ENCODE assay signal across 29 cellular contexts in genomic region chrX:119999087-119999634, GRCh38. TPM values are rescaled to one million over a fixed set of nuclear protein-coding genes. Genes with fewer than 3 reads are reported as not detected.
DNase-seq lines count a peak whose midpoint lies in the region; ATAC-seq and FAIRE-seq lines count a peak whose summit lies in the region.
"Had no signal": no experiment of that assay in that cellular context is flagged by ENCODE, and none has a peak within 500 bp of the region (broad histone marks: within the 10 kb centered on the region; RNA-seq: fewer than 3 reads in every experiment).

No MANE protein-coding gene starts in this region.

- no peaks in the 10 kb centered on the region for H3K4me1 ChIP-seq in HUES64 (ENCODE audit: insufficient read depth, low read length)
- no peaks in the 10 kb centered on the region for H3K4me1 ChIP-seq in naive thymus-derived CD4-positive, alpha-beta T cell (ENCODE audit: control insufficient read depth in 2 of 2, insufficient read depth in 2 of 2, low read length in 2 of 2)
- H3K4me1 ChIP-seq: breast epithelium, lower lobe of right lung had no signal

- peak overlapping the region in 6 of 10 donors; percentile 9 to 43 (median 26) for H3K4me3 Mint-ChIP-seq in naive thymus-derived CD4-positive, alpha-beta T cell
- H3K4me3 Mint-ChIP-seq: activated CD4-positive, alpha-beta memory T cell treated with anti-CD3 and anti-CD28 coated beads, Interleukin-2, amount 10 ng/mL, durations not matched to agents 7 days and 5 days had no signal

- intact Hi-C loops in naive thymus-derived CD4-positive, alpha-beta T cell (cut with micrococcal nuclease): no loop called here
- intact Hi-C loops in Right ventricle myocardium inferior (cut with DNase I): no loop called here

- no peaks in the 10 kb centered on the region for H3K9me3 ChIP-seq in HUES64 (ENCODE audit: insufficient read depth, low read depth, low read length)
- no peaks in the 10 kb centered on the region for H3K9me3 ChIP-seq in naive thymus-derived CD4-positive, alpha-beta T cell (ENCODE audit: control insufficient read depth in 2 of 3, low read length in 3 of 3)
- H3K9me3 ChIP-seq: breast epithelium, lower lobe of right lung, MG63, tibial artery had no signal

- FAIRE-seq in GM19239 (lab: Jason Lieb, UNC): peak; percentile 47
- FAIRE-seq: G401.6, HTR-8/SVneo had no signal

- POLR2A ChIA-PET in naive thymus-derived CD4-positive, alpha-beta T cell (lab: Charles Lee): no interaction called here

- ATAC-seq in naive thymus-derived CD4-positive, alpha-beta T cell: no peak
- ATAC-seq in GM21717 (IDR thresholded peaks at IDR 0.05; ENCODE audit: unreplicated experiment) (no peak), Right ventricle myocardium inferior (no peak)

- 2% methylated on average over 20 of the region's 20 CpGs for WGBS in HUES64

- CTCF ChIA-PET in naive thymus-derived CD4-positive, alpha-beta T cell (lab: Charles Lee): no interaction called here

- H3K4me1 Mint-ChIP-seq in naive thymus-derived CD4-positive, alpha-beta T cell: peaks cover 0 to 18% (median 9%) of the 10 kb centered on the region in 7 donors

- H3K27me3 ChIP-seq in HUES64 (ENCODE audit: insufficient read depth, low read length): peaks cover 100% of the 10 kb centered on the region
- peaks cover 0 to 5% of the 10 kb centered on the region in 2 donors for H3K27me3 ChIP-seq in naive thymus-derived CD4-positive, alpha-beta T cell (ENCODE audit: control insufficient read depth in 2 of 2, insufficient read depth in 2 of 2, low read length in 2 of 2)

- no peak overlapping the region for H3K27ac ChIP-seq in HUES64 (ENCODE audit: low read depth, low read length)
- H3K27ac ChIP-seq in naive thymus-derived CD4-positive, alpha-beta T cell (ENCODE audit: low read depth, low read length): no peak overlapping the region
- H3K27ac ChIP-seq: BLaER1 treated with 17β-estradiol and CSF1 and Interleukin-3, amounts not matched to agents 10 nM and 100 nM; breast epithelium; GM23248; hepatocyte; KMS-11; lower lobe of right lung; tibial artery had no signal

- no peak overlapping the region for H3K9ac ChIP-seq in HUES64 (ENCODE audit: low read depth, low read length)
- H3K9ac ChIP-seq: BLaER1 treated with 17β-estradiol and CSF1 and Interleukin-3, amounts not matched to agents 10 nM and 100 nM; GM23248; KMS-11 had no signal

- H3K36me3 Mint-ChIP-seq in naive thymus-derived CD4-positive, alpha-beta T cell: no peaks in the 10 kb centered on the region
- H3K36me3 Mint-ChIP-seq: natural killer cell had no signal

- peaks cover 0 to 4% (median 0%) of the 10 kb centered on the region in 11 donors for H3K9me3 Mint-ChIP-seq in naive thymus-derived CD4-positive, alpha-beta T cell
- H3K9me3 Mint-ChIP-seq: activated CD4-positive, alpha-beta memory T cell treated with anti-CD3 and anti-CD28 coated beads, Interleukin-2, amount 10 ng/mL, durations not matched to agents 7 days and 5 days; activated T-helper 1 cell treated with anti-CD3 and anti-CD28 coated beads, Interleukin-12 subunit alpha, Interleukin-12 subunit beta, Interleukin-2, Interleukin-4 antibody, amounts not matched to agents 30 ng/mL and 10 ng/mL and 1 ng/mL, durations not matched to agents 14 hours and 24 hours and 36 hours; natural killer cell had no signal

- DNase-seq in GM19239 (ENCODE audit: insufficient read length, low spot score) (no peak), kidney glomerular epithelial cell (lab: John Stamatoyannopoulos, UW) (no peak), Right ventricle myocardium inferior (ENCODE audit: missing footprints) (no peak)
- DNase-seq in naive thymus-derived CD4-positive, alpha-beta T cell: no peak
- DNase-seq: activated CD4-positive, alpha-beta memory T cell treated with anti-CD3 and anti-CD28 coated beads, Interleukin-2, amount 10 ng/mL, durations not matched to agents 7 days and 5 days; activated CD4-positive, alpha-beta T cell treated with anti-CD3 and anti-CD28 coated beads for 1 hour; activated naive CD4-positive, alpha-beta T cell treated with anti-CD3 and anti-CD28 coated beads, Interleukin-2, amount 50 U/mL, for 16 hours; DMS153; GM23248; MG63; natural killer cell; NCI-H2081; NCI-H2227 treated with DMSO at 0.1 percent for 48 hours; NCI-H69; occipital lobe; Right ventricle myocardium superior; stimulated activated CD4-positive, alpha-beta T cell treated with anti-CD3 and anti-CD28 coated beads, Interleukin-4, amount 100 ng/mL, for 1 hour; tibial artery had no signal

- H3K36me3 ChIP-seq in HUES64 (ENCODE audit: insufficient read depth, low read length): no peaks in the 10 kb centered on the region
- H3K36me3 ChIP-seq in naive thymus-derived CD4-positive, alpha-beta T cell (ENCODE audit: control insufficient read depth in 2 of 3, insufficient read depth in 3 of 3, low read length in 3 of 3): no peaks in the 10 kb centered on the region
- H3K36me3 ChIP-seq: BLaER1 treated with 17β-estradiol and CSF1 and Interleukin-3, amounts not matched to agents 10 nM and 100 nM; breast epithelium; lower lobe of right lung; MG63; tibial artery had no signal

- H3K4me3 ChIP-seq in HUES64 (ENCODE audit: low read length): peak overlapping the region; percentile 42
- peak overlapping the region; percentile 17 for H3K4me3 ChIP-seq in iPS-11a (ENCODE audit: low read depth, low read length)
- H3K4me3 ChIP-seq in naive thymus-derived CD4-positive, alpha-beta T cell (ENCODE audit: low read length): no peak overlapping the region
- H3K4me3 ChIP-seq: BLaER1 treated with 17β-estradiol and CSF1 and Interleukin-3, amounts not matched to agents 10 nM and 100 nM; GM23248; hepatocyte; lower lobe of right lung; MG63; tibial artery had no signal

- H3K27me3 Mint-ChIP-seq in naive thymus-derived CD4-positive, alpha-beta T cell: peaks cover 45 to 81% (median 63%) of the 10 kb centered on the region in 5 donors

- H3K27ac Mint-ChIP-seq in naive thymus-derived CD4-positive, alpha-beta T cell: no peak overlapping the region
- H3K27ac Mint-ChIP-seq: activated CD4-positive, alpha-beta memory T cell treated with anti-CD3 and anti-CD28 coated beads, Interleukin-2, amount 10 ng/mL, durations not matched to agents 7 days and 5 days; activated T-helper 1 cell treated with anti-CD3 and anti-CD28 coated beads, Interleukin-12 subunit alpha, Interleukin-12 subunit beta, Interleukin-2, Interleukin-4 antibody, amounts not matched to agents 30 ng/mL and 10 ng/mL and 1 ng/mL, durations not matched to agents 14 hours and 24 hours and 36 hours; natural killer cell had no signal

RNA-seq across cellular contexts. Expression of gene NKAP, which starts 55.6 kb away (rescaled TPM):
- 4.6 TPM for polyA plus RNA-seq in HUES64 (2013, experiment 1 of 2)
- 4.9 TPM for polyA plus RNA-seq in HUES64 (2013, experiment 2 of 2)
- 10 to 100 TPM in 4 of 5 experiments, 1 to 10 TPM in 1; 9.7 to 19.3 (median 14.9) TPM for total RNA-seq in naive thymus-derived CD4-positive, alpha-beta T cell
- polyA plus RNA-seq in naive thymus-derived CD4-positive, alpha-beta T cell: 1 to 10 TPM; 4.2 to 6.0 TPM
- 4.7 TPM for total RNA-seq in Right ventricle myocardium inferior
